In the genomic region with DNA sequence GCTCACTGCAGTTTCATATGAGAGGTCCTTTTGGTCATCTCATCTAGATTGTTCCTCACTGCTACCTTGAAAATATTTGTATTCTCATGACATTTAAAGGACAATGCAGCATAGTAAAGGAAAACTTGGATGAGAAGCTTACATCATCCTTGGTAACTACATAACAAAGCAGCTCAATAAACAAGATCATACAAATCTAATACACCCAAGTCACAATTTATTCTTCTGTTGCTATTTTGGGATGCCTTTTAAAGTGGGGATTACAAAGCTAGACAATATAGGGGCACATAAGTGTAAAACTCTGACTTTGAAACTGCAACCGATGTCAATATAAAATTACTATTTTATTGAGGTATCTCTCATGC, we compare ENCODE assay signal across 1 cellular context.
TF ChIP-seq lines count a peak whose summit lies in the region.

No MANE protein-coding gene starts in this region.

TF ChIP-seq in SK-N-SH treated with all-trans-retinoic acid at 6 μM for 48 hours, 23 proteins besides CTCF, POLR2A, EP300 and RAD21:
- TF ChIP-seq, protein P1, sequence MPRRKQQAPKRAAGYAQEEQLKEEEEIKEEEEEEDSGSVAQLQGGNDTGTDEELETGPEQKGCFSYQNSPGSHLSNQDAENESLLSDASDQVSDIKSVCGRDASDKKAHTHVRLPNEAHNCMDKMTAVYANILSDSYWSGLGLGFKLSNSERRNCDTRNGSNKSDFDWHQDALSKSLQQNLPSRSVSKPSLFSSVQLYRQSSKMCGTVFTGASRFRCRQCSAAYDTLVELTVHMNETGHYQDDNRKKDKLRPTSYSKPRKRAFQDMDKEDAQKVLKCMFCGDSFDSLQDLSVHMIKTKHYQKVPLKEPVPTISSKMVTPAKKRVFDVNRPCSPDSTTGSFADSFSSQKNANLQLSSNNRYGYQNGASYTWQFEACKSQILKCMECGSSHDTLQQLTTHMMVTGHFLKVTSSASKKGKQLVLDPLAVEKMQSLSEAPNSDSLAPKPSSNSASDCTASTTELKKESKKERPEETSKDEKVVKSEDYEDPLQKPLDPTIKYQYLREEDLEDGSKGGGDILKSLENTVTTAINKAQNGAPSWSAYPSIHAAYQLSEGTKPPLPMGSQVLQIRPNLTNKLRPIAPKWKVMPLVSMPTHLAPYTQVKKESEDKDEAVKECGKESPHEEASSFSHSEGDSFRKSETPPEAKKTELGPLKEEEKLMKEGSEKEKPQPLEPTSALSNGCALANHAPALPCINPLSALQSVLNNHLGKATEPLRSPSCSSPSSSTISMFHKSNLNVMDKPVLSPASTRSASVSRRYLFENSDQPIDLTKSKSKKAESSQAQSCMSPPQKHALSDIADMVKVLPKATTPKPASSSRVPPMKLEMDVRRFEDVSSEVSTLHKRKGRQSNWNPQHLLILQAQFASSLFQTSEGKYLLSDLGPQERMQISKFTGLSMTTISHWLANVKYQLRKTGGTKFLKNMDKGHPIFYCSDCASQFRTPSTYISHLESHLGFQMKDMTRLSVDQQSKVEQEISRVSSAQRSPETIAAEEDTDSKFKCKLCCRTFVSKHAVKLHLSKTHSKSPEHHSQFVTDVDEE (CRISPR knock-in tag; IDR thresholded peaks at IDR 0.05): no peak
- TF ChIP-seq ESRRG (CRISPR knock-in tag; IDR thresholded peaks at IDR 0.05): no peak
- TF ChIP-seq CSDC2 (CRISPR knock-in tag; IDR thresholded peaks at IDR 0.05): no peak
- TF ChIP-seq GLIS3 (CRISPR knock-in tag; IDR thresholded peaks at IDR 0.05): no peak
- TF ChIP-seq ZC3H10 (CRISPR knock-in tag; IDR thresholded peaks at IDR 0.05): no peak
- no peak for TF ChIP-seq ZNF70 (CRISPR knock-in tag; IDR thresholded peaks at IDR 0.05)
